Comparison of ENCODE assay signal across 7 cellular contexts in the genomic region with DNA sequence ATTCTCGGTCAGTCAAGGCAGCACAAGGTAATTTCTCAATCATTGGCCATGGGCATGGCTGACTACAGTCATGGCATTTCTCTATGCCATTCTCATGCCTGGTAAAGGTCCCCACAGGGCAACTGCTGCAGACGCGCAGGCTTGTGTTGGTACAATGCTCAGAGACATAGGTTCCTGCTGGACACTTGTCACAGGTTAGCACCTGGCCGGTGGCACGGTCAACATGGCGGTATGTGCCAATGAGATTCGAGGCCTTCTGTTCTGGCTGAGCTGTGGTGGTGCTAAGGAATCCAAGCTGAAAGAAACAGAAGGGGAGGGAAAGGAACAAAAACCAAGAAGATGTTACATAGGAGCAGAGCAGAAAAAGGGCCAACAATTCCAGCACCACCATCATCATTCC.
"Had no signal": no experiment of that assay in that cellular context is flagged by ENCODE, and none has a peak within 500 bp of the region (broad histone marks: within the 10 kb centered on the region; RNA-seq: fewer than 3 reads in every experiment).

No MANE protein-coding gene starts in this region.

- H3K4me3 Mint-ChIP-seq: GM23338, H9, HFFc6 had no signal

- H3K27ac Mint-ChIP-seq: GM23338, HFFc6 had no signal

- H3K4me3 ChIP-seq: GM23338, K562 had no signal

- H3K27ac ChIP-seq: HL-60 had no signal

- H2AFZ ChIP-seq: GM23338 had no signal

- H3K9me3 Mint-ChIP-seq: GM23338, H9, HFFc6 had no signal

- H3K4me2 ChIP-seq: GM23338 had no signal

- DNase-seq: H9, HCEC 1CT, HFFc6, IMR-90 had no signal
